In genomic region chr7:155514296-155514695, GRCh38 we compare ENCODE assay signal across 10 cellular contexts. TPM values are rescaled to one million over a fixed set of nuclear protein-coding genes. Genes with fewer than 3 reads are reported as not detected.
"Had no signal": no experiment of that assay in that cellular context is flagged by ENCODE, and none has a peak within 500 bp of the region (broad histone marks: within the 10 kb centered on the region; RNA-seq: fewer than 3 reads in every experiment).

No MANE protein-coding gene starts in this region.

- H3K4me2 ChIP-seq: GM23338 had no signal

- H2AFZ ChIP-seq: GM23248, GM23338 had no signal

- H3K27ac ChIP-seq: GM23248 had no signal

- DNase-seq: GM23248, GOT3, H7, HCEC 1CT, HFFc6 had no signal

- H3K9me3 Mint-ChIP-seq: GM23338, HFFc6 had no signal

- H3K9ac ChIP-seq: GM23248 had no signal

- ATAC-seq: GM23338, HCT116 had no signal

- H3K4me3 ChIP-seq: GM23248, GM23338, HAP-1 had no signal

- H3K4me3 Mint-ChIP-seq: GM23338, HFFc6 had no signal

- H3K36me3 ChIP-seq: HAP-1 had no signal

- FAIRE-seq: H1, H54 had no signal

- H3K9me3 ChIP-seq: HAP-1 had no signal

- H3K27ac Mint-ChIP-seq: GM23338, HFFc6 had no signal

RNA-seq across cellular contexts. Expression of gene CNPY1, which starts 32.1 kb away (rescaled TPM):
- total RNA-seq: GM23248, GM23338, H1, HFFc6 had no signal
- polyA plus RNA-seq: GM23248, GM23338, H1 had no signal

RNA-seq across cellular contexts. Expression of gene EN2, which starts 56.4 kb away (rescaled TPM):
- total RNA-seq: GM23248, GM23338, H1, H7, HFFc6 had no signal
- polyA plus RNA-seq: GM23248, GM23338, H1 had no signal
